In genomic region chr11:38411149-38411548, GRCh38 we compare ENCODE assay signal across 23 cellular contexts.
DNase-seq lines count a peak whose midpoint lies in the region; ATAC-seq, FAIRE-seq and TF ChIP-seq lines count a peak whose summit lies in the region.
"Had no signal": no experiment of that assay in that cellular context is flagged by ENCODE, and none has a peak within 500 bp of the region (broad histone marks: within the 10 kb centered on the region; RNA-seq: fewer than 3 reads in every experiment).

No MANE protein-coding gene starts in this region.

- no peak for TF ChIP-seq EP300 in sigmoid colon (IDR thresholded peaks at IDR 0.05)

- H4K20me1 ChIP-seq in astrocyte (ENCODE audit: insufficient read depth, low read length): no peaks in the 10 kb centered on the region

- no peak overlapping the region for H2AFZ ChIP-seq in astrocyte (ENCODE audit: low read depth, low read length)

- peak; percentile 0 for DNase-seq in ELR (ENCODE audit: low read depth)
- DNase-seq in NCI-H69 (lab: John Stamatoyannopoulos, UW): peak; percentile 14
- DNase-seq in astrocyte (ENCODE audit: low read depth): no peak
- DNase-seq in kidney epithelial cell (ENCODE audit: low read depth): no peak
- no peak for DNase-seq in activated T-cell treated with anti-CD3 and anti-CD28 coated beads, Interleukin-2, amount 50 U/mL, for 48 hours
- no peak for DNase-seq in Kasumi-1 (lab: John Stamatoyannopoulos, UW)
- DNase-seq in sigmoid colon: no peak
- DNase-seq: activated CD4-positive, alpha-beta T cell treated with anti-CD3 and anti-CD28 coated beads, Interleukin-2, amount 10 ng/mL, durations not matched to agents 7 days and 5 days; activated naive CD4-positive, alpha-beta T cell treated with Interleukin-2 at 50 U/mL for 16 hours; cortex of kidney; foreskin melanocyte; GDM1; left cardiac atrium; NCI-H187 treated with DMSO at 0.1 percent for 48 hours; SIG-M5; stimulated activated CD4-positive, alpha-beta T cell treated with anti-CD3 and anti-CD28 coated beads, Interleukin-12 subunit alpha, Interleukin-12 subunit beta, amount 100 ng/mL, for 4 hours; testis had no signal

- H3K36me3 ChIP-seq in astrocyte (ENCODE audit: insufficient read depth, low read length) (no peaks in the 10 kb centered on the region), kidney epithelial cell (ENCODE audit: control insufficient read depth, insufficient read depth, low read length) (no peaks in the 10 kb centered on the region), sigmoid colon (no peaks in the 10 kb centered on the region)
- H3K36me3 ChIP-seq: ascending aorta had no signal

- ATAC-seq in GM18519 (IDR thresholded peaks at IDR 0.05; ENCODE audit: low FRiP score, unreplicated experiment): no peak
- ATAC-seq: left cardiac atrium had no signal

- H3K79me2 ChIP-seq in astrocyte (ENCODE audit: insufficient read depth, low read length): no peaks in the 10 kb centered on the region

- no peaks in the 10 kb centered on the region for H3K27me3 ChIP-seq in astrocyte (ENCODE audit: insufficient read depth, low read length)
- H3K27me3 ChIP-seq in kidney epithelial cell (ENCODE audit: control insufficient read depth, insufficient read depth, low read length): no peaks in the 10 kb centered on the region
- no peaks in the 10 kb centered on the region for H3K27me3 ChIP-seq in sigmoid colon
- H3K27me3 ChIP-seq: ascending aorta, testis had no signal

- H3K27ac Mint-ChIP-seq in astrocyte (ENCODE audit: unreplicated experiment): no peak overlapping the region
- H3K27ac Mint-ChIP-seq: activated CD4-positive, alpha-beta T cell treated with anti-CD3 and anti-CD28 coated beads, Interleukin-2, amount 10 ng/mL, durations not matched to agents 7 days and 5 days; B cell; mesothelial cell of epicardium had no signal

- no peaks in the 10 kb centered on the region for H3K27me3 Mint-ChIP-seq in astrocyte (ENCODE audit: low read depth, unreplicated experiment)
- H3K27me3 Mint-ChIP-seq: activated CD4-positive, alpha-beta T cell treated with anti-CD3 and anti-CD28 coated beads, Interleukin-2, amount 10 ng/mL, durations not matched to agents 7 days and 5 days; B cell had no signal

- H3K27ac ChIP-seq in astrocyte (ENCODE audit: low read depth, low read length) (no peak overlapping the region), sigmoid colon (no peak overlapping the region)
- H3K27ac ChIP-seq: ascending aorta, testis had no signal

- H3K9ac ChIP-seq in astrocyte (ENCODE audit: low read length): no peak overlapping the region

- H3K4me2 ChIP-seq in astrocyte (ENCODE audit: low read length): no peak overlapping the region

- TF ChIP-seq CTCF in astrocyte (IDR thresholded peaks at IDR 0.05; ENCODE audit: insufficient read depth, low read depth, low read length): peak; percentile 14
- TF ChIP-seq CTCF in kidney epithelial cell (IDR thresholded peaks at IDR 0.05; ENCODE audit: insufficient read depth, low read length, poor library complexity, severe bottlenecking): peak; percentile 3
- TF ChIP-seq CTCF in sigmoid colon (IDR thresholded peaks at IDR 0.05): no peak

- H3K4me1 ChIP-seq in astrocyte (ENCODE audit: insufficient read depth, low read length) (no peaks in the 10 kb centered on the region), sigmoid colon (no peaks in the 10 kb centered on the region)
- H3K4me1 ChIP-seq: ascending aorta, testis had no signal

- H3K4me3 ChIP-seq in astrocyte (ENCODE audit: insufficient read depth, low read depth, low read length): no peak overlapping the region
- no peak overlapping the region for H3K4me3 ChIP-seq in kidney epithelial cell (ENCODE audit: low read depth, low read length)
- H3K4me3 ChIP-seq in sigmoid colon: no peak overlapping the region
- H3K4me3 ChIP-seq: ascending aorta, testis had no signal

- H3K36me3 Mint-ChIP-seq in astrocyte (ENCODE audit: low read depth, unreplicated experiment): no peaks in the 10 kb centered on the region
- H3K36me3 Mint-ChIP-seq: mesothelial cell of epicardium had no signal

- peaks cover 3% of the 10 kb centered on the region for H3K9me3 Mint-ChIP-seq in astrocyte (ENCODE audit: unreplicated experiment)

- TF ChIP-seq POLR2A in sigmoid colon (IDR thresholded peaks at IDR 0.05): no peak

- no peak overlapping the region for H3K4me3 Mint-ChIP-seq in astrocyte (ENCODE audit: unreplicated experiment)
- H3K4me3 Mint-ChIP-seq: activated CD4-positive, alpha-beta T cell treated with anti-CD3 and anti-CD28 coated beads, Interleukin-2, amount 10 ng/mL, durations not matched to agents 7 days and 5 days; B cell; mesothelial cell of epicardium had no signal

- intact Hi-C loops in sigmoid colon (cut with DNase I): no loop called here

- H3K9me3 ChIP-seq in astrocyte (ENCODE audit: insufficient read depth, low read depth, low read length) (no peaks in the 10 kb centered on the region), sigmoid colon (peaks cover 0 to 5% (median 0%) of the 10 kb centered on the region in 4 donors)
- H3K9me3 ChIP-seq: ascending aorta, testis had no signal

- peaks cover 2% of the 10 kb centered on the region for H3K4me1 Mint-ChIP-seq in astrocyte (ENCODE audit: low read depth, unreplicated experiment)
- H3K4me1 Mint-ChIP-seq: activated CD4-positive, alpha-beta T cell treated with anti-CD3 and anti-CD28 coated beads, Interleukin-2, amount 10 ng/mL, durations not matched to agents 7 days and 5 days; B cell; mesothelial cell of epicardium had no signal

- 51 to 66% methylated on average over 2 of the region's 2 CpGs for WGBS in sigmoid colon, 2 donors

- FAIRE-seq in astrocyte (lab: Jason Lieb, UNC): no peak
- FAIRE-seq: D721Med, GM12891 had no signal

Comparison
In these comparisons a context has a peak if more than half of its experiments do, and no peak if none do; other contexts are left out.
1. DNase-seq: peak in ELR (single experiment) and NCI-H69 (single experiment); none in astrocyte (single experiment), kidney epithelial cell (single experiment), activated T-cell treated with anti-CD3 and anti-CD28 coated beads, Interleukin-2, amount 50 U/mL, for 48 hours (0 of 2), Kasumi-1 (0 of 2) and sigmoid colon (single experiment).
2. CTCF ChIP-seq: peak in astrocyte (single experiment) and kidney epithelial cell (single experiment); none in sigmoid colon (0 of 4).